Comparison of ENCODE assay signal across 8 cellular contexts in the genomic region with DNA sequence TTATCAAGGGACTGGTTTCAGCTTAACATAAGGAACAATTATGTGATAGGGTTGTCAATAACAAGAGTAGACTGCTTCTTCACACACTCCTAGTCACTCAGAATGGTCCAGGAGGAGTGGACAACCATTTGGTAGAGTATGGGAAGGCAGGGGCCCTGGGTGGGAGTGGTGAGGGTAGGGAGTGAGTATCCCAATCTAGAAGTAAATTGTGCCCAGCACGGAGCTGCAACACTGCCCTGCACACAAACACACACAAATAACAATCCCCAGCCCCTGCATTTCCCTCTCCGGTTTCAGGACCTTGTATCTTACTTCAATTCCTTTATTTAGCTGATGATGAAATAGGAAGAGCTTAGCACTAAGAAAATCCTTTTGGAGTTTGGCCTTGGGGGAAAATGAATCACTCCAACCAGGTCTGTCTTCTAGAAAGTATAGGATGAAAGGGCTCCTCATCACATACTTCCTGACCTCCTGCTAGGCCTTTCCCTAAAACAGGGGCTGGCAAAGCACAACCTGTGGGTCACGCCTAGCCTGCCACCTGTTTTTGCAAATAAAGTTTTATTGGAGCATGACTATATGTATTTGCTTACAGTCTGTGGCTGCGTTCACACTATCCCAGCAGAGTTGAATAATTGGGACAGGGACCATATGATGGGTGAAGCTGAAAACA.
A peak's percentile ranks its signal among the peaks of the same experiment; 100 is the strongest.
DNase-seq lines count a peak whose midpoint lies in the region; ATAC-seq and TF ChIP-seq lines count a peak whose summit lies in the region.

No MANE protein-coding gene starts in this region.

- H3K9me3 ChIP-seq in PC-3 (ENCODE audit: low read length) (no peaks in the 10 kb centered on the region), ectodermal cell (ENCODE audit: control insufficient read depth, low read length) (no peaks in the 10 kb centered on the region)

- no peaks in the 10 kb centered on the region for H4K20me1 ChIP-seq in PC-3 (ENCODE audit: low read length)

- peak overlapping the region; percentile 99 for H3K27ac ChIP-seq in PC-3 (ENCODE audit: low read length)
- H3K27ac ChIP-seq in ectodermal cell (ENCODE audit: insufficient read depth, low read depth, low read length, poor library complexity, severe bottlenecking), result peak overlapping the region; percentile 81

- peak overlapping the region in 1 of 3 experiments; percentile 25 for H3K4me3 Mint-ChIP-seq in nephron

- BruUV-seq in PC-3 (replicated peaks; lab: Mats Ljungman, UMichigan), result no TSS peak

- POLR2A ChIA-PET in PC-3 (lab: Charles Lee; ENCODE audit: unreplicated experiment), result interaction anchor here (0.6 to 1.0 kb wide), 3 partner anchors 99 to 113 kb away, joined by 3 to 5 read pairs (median 3); a partner anchor contains a TSS

- 71 to 80% methylated on average over 2 to 4 of the region's 4 CpGs for WGBS in ectodermal cell, 2 experiments

- peaks cover 9% of the 10 kb centered on the region for H3K36me3 ChIP-seq in PC-3 (ENCODE audit: low read depth, low read length)
- no peaks in the 10 kb centered on the region for H3K36me3 ChIP-seq in ectodermal cell (ENCODE audit: control insufficient read depth, insufficient read depth, low read length)
- H3K36me3 ChIP-seq in H7 (replicated peaks; ENCODE audit: control insufficient read depth, insufficient read depth, low read length), result no peaks in the 10 kb centered on the region

- peak overlapping the region; percentile 35; the same call in 1 of the 2 replicates for H3K9ac ChIP-seq in PC-3 (ENCODE audit: low read length)

- CTCF ChIA-PET in PC-3 (lab: Charles Lee), result interaction anchor here (0.6 to 1.1 kb wide), 2 partner anchors 10 to 356 kb away, joined by 3 to 4 read pairs; no protein-coding TSS in a partner anchor

- in situ Hi-C loops in ACHN (cut with HindIII; ENCODE audit: low pct_ligation_motif_present, low pct_unique_long_range_greater_than_20kb, low sequenced_read_pairs), result no loop called here

- H3K27me3 ChIP-seq in PC-3 (ENCODE audit: low read length), result no peaks in the 10 kb centered on the region
- H3K27me3 ChIP-seq in ectodermal cell (ENCODE audit: control insufficient read depth, insufficient read depth, low read length, poor library complexity, severe bottlenecking), result no peaks in the 10 kb centered on the region
- no peaks in the 10 kb centered on the region for H3K27me3 ChIP-seq in H7 (ENCODE audit: control insufficient read depth, insufficient read depth, low read length)

- H3K36me3 Mint-ChIP-seq in nephron (ENCODE audit: low read depth), result no peaks in the 10 kb centered on the region

- ATAC-seq in PC-3 (peak; percentile 16), HG03565 (IDR thresholded peaks at IDR 0.05; ENCODE audit: unreplicated experiment) (no peak)

- intact Hi-C loops in PC-3 (cut with micrococcal nuclease), result loop anchor here (5.0 kb wide), 2 partner anchors 342 to 357 kb away; no protein-coding TSS in a partner anchor

- H3K4me1 Mint-ChIP-seq in nephron, result peaks cover 76% of the 10 kb centered on the region

- peaks cover 90% of the 10 kb centered on the region for H3K4me1 ChIP-seq in PC-3 (ENCODE audit: insufficient read depth, low read length)
- H3K4me1 ChIP-seq in ectodermal cell (ENCODE audit: control insufficient read depth, insufficient read depth, low read length), result peaks cover 32% of the 10 kb centered on the region

- DNase-seq in ACHN, result peak; percentile 34
- peak; percentile 90 for DNase-seq in PC-3
- no peak for DNase-seq in NCI-H1694 treated with DMSO at 0.1 percent for 48 hours (lab: John Stamatoyannopoulos, UW)
- no peak for DNase-seq in RKO (ENCODE audit: low spot score)
- DNase-seq in H7, result no peak

- TF ChIP-seq CTCF in PC-3 (conservative IDR thresholded peaks at IDR 0.05; ENCODE audit: low read depth, low read length), result no peak
- no peak for TF ChIP-seq CTCF in nephron (IDR thresholded peaks at IDR 0.05; ENCODE audit: unreplicated experiment in 3 of 3)

- no peak overlapping the region for H2AFZ ChIP-seq in PC-3 (ENCODE audit: low read length)

- H3K4me2 ChIP-seq in PC-3 (ENCODE audit: low read length), result peak overlapping the region; percentile 69

- H3K4me3 ChIP-seq in PC-3 (ENCODE audit: low read length) (no peak overlapping the region), ectodermal cell (ENCODE audit: insufficient read depth, low read depth, low read length) (no peak overlapping the region), H7 (ENCODE audit: insufficient read depth, low read depth, low read length) (no peak overlapping the region)

- H3F3A ChIP-seq in PC-3 (ENCODE audit: low read length, unreplicated experiment), result peaks cover 17% of the 10 kb centered on the region

- H3K79me2 ChIP-seq in PC-3 (ENCODE audit: low read length), result peaks cover 73% of the 10 kb centered on the region

- peak overlapping the region; percentile 84 to 95 (median 93) for H3K27ac Mint-ChIP-seq in nephron

- no peaks in the 10 kb centered on the region for H3K27me3 Mint-ChIP-seq in nephron (ENCODE audit: low read depth)

- H3K9me2 ChIP-seq in PC-3 (replicated peaks; ENCODE audit: low read length), result no peaks in the 10 kb centered on the region

- H3K9me3 Mint-ChIP-seq in nephron, result no peaks in the 10 kb centered on the region

Comparison
In these comparisons a context has a peak if more than half of its experiments do, and no peak if none do; other contexts are left out.
1. DNase-seq: peak in ACHN (single experiment) and PC-3 (single experiment); none in NCI-H1694 treated with DMSO at 0.1 percent for 48 hours (single experiment), RKO (single experiment) and H7 (single experiment).